In the genomic region with DNA sequence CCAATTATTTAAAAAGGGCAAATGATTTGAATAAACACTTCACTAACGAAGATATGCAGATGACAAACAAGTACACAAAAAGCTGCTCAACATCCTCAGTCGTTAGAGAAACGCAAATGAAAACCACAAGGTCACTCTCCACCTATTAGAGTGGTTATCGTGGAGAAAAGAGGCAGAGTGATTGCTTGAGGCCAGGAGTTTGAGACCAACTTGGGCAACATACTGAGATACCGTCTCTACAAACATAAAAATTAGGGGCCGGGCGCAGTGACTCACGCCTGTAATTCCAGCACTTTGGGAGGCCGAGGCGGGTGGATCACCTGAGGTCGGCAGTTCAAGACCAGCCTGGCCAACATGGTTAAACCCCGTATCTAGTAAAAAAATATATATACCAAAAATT, we compare ENCODE assay signal across 38 cellular contexts. TPM values are rescaled to one million over a fixed set of nuclear protein-coding genes. Genes with fewer than 3 reads are reported as not detected.
"Had no signal": no experiment of that assay in that cellular context is flagged by ENCODE, and none has a peak within 500 bp of the region (broad histone marks: within the 10 kb centered on the region; RNA-seq: fewer than 3 reads in every experiment).

No MANE protein-coding gene starts in this region.

- H3K27me3 ChIP-seq: MG63 had no signal

- DNase-seq: Karpas-422, Kasumi-1, MG63, MM.1S, MV-4-11, NCI-H1048, NCI-H1092, NCI-H1092 treated with DMSO at 0.1 percent for 48 hours, NCI-H1105, NCI-H1105 treated with DMSO at 0.1 percent for 48 hours, NCI-H1417, NCI-H1417 treated with DMSO at 0.1 percent for 48 hours, NCI-H1436, NCI-H1436 treated with DMSO at 0.1 percent for 48 hours, NCI-H146, NCI-H1694, NCI-H1694 treated with DMSO at 0.1 percent for 48 hours, NCI-H187, NCI-H187 treated with DMSO at 0.1 percent for 48 hours, NCI-H1930, NCI-H2029, NCI-H2029 treated with DMSO at 0.1 percent for 48 hours, NCI-H2081, NCI-H2081 treated with DMSO at 0.1 percent for 48 hours, NCI-H2107, NCI-H2171, NCI-H2171 treated with DMSO at 0.1 percent for 48 hours, NCI-H2227 treated with DMSO at 0.1 percent for 48 hours, NCI-H345, NCI-H446, NCI-H446 treated with DMSO at 0.1 percent for 48 hours, NCI-H510A, NCI-H510A treated with DMSO at 0.1 percent for 48 hours, NCI-H524 had no signal

- H3K4me3 ChIP-seq: MG63 had no signal

- H3K9me3 ChIP-seq: MG63 had no signal

- H3K36me3 ChIP-seq: MG63 had no signal

RNA-seq across cellular contexts. Expression of a gene that starts 39.4 kb away (rescaled TPM):
- total RNA-seq: LHCN-M2, M059J, MCF 10A, NCI-H460 had no signal

RNA-seq across cellular contexts. Expression of a gene that starts 45.0 kb away (rescaled TPM):
- total RNA-seq: M059J had no signal
